ENCODE assay signal across 9 cellular contexts in the genomic region with DNA sequence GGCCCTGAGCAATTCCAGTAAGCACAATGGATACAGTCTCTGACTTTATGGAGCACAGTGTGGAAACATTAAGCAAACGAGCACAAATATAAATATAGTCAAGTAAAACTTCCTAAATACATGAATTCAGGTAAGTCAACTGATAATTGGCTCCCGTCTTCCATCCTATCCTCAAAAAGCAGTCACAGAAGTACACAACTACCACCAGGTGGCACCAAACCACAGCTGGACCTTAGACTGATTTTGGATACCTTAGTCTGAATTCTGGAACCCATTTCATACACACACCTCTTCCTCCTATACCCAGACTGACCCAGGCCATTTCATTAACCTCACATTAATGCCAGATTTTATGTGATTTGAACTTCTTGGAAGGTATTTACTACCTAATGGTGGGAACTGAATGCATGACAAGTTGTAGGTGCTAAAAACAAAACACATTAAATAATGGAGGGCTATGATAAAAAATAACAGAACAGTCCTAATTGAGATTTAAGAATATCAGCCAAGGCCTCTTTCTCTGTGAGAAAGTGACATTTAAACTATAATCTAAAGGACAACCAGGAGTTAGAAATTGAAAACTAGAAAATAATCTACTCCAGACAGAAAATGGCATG.
DNase-seq lines count a peak whose midpoint lies in the region; ATAC-seq and TF ChIP-seq lines count a peak whose summit lies in the region.
"Had no signal": no experiment of that assay in that cellular context is flagged by ENCODE, and none has a peak within 500 bp of the region (broad histone marks: within the 10 kb centered on the region; RNA-seq: fewer than 3 reads in every experiment).

No MANE protein-coding gene starts in this region.

- TF ChIP-seq CTCF in brain microvascular endothelial cell (IDR thresholded peaks at IDR 0.05; ENCODE audit: low read depth, low read length, missing control alignments) = peak; percentile 89

- ATAC-seq in HG02981 (IDR thresholded peaks at IDR 0.05; ENCODE audit: unreplicated experiment) = peak; percentile 78

- peak; percentile 78 for DNase-seq in SIG-M5 treated with dmso at 0.1 percent for 504 hours (lab: John Stamatoyannopoulos, UW; ENCODE audit: unreplicated experiment)
- no peak for DNase-seq in SIG-M5 (lab: John Stamatoyannopoulos, UW)
- DNase-seq in NCI-H2107 treated with DMSO at 0.1 percent for 48 hours (lab: John Stamatoyannopoulos, UW; ENCODE audit: unreplicated experiment) = peak; percentile 73
- peak; percentile 41 for DNase-seq in UCSD-AML1 (lab: John Stamatoyannopoulos, UW; ENCODE audit: unreplicated experiment)
- peak; percentile 53 for DNase-seq in brain microvascular endothelial cell
- DNase-seq in inferior parietal cortex (ENCODE audit: extremely low spot score) = peak; percentile 94
- DNase-seq in stimulated activated CD4-positive, alpha-beta T cell treated with anti-CD3 and anti-CD28 coated beads, Interleukin-1b, Interleukin-23, amount 100 ng/mL, for 1 hour (ENCODE audit: low read depth in 2 of 2) = peak; percentile 44 to 53

- no peaks in the 10 kb centered on the region for H3K36me3 ChIP-seq in brain microvascular endothelial cell (replicated peaks)
- H3K36me3 ChIP-seq: BLaER1 had no signal

- in situ Hi-C loops in brain microvascular endothelial cell (cut with HindIII; ENCODE audit: low pct_ligation_motif_present, low sequenced_read_pairs) = no loop called here

- no peaks in the 10 kb centered on the region for H3K27me3 ChIP-seq in brain microvascular endothelial cell (replicated peaks)
- H3K27me3 ChIP-seq: BLaER1 had no signal

- H3K4me3 ChIP-seq in brain microvascular endothelial cell (ENCODE audit: low read depth, low read length) = no peak overlapping the region
- H3K4me3 ChIP-seq: BLaER1 had no signal

- no peak overlapping the region for H3K27ac ChIP-seq in brain microvascular endothelial cell
- H3K27ac ChIP-seq: BLaER1 had no signal
